8 cellular contexts compared by ENCODE assay signal in the genomic region with DNA sequence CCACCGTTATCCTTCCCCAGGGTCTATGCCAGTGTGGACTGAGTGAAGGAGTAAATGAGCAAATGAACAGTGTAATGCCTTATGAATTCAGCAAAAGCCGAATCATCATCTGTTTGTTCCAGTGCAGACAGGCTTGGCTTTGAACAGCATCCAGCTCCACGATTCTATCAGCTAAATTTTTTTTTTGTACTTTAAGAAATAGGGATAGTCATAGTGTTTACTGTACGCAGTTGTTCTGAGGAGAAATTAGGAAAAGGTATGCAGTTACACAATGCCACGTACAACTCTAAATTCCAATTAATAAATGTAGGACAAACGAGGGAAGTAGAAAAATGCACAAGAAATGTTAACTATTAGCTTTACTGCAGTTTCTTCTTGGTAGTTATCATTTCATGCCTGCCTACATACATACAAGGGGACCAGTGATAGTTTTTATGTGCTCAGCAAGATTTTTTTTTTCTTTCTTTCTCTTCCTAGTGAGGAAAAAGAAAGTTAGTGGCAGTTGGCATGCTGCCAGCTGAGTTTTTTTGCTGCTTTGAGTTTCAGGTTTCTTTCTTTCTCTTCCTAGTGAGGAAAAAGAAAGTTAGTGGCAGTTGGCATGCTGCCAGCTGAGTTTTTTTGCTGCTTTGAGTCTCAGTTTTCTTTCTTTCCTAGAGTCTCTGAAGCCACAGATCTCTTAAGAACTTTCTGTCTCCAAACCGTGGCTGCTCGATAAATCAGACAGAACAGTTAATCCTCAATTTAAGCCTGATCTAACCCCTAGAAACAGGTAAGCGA. TPM values are rescaled to one million over a fixed set of nuclear protein-coding genes. Genes with fewer than 3 reads are reported as not detected.
DNase-seq lines count a peak whose midpoint lies in the region; ATAC-seq, FAIRE-seq and TF ChIP-seq lines count a peak whose summit lies in the region.

A gene (plus strand): TSS at position 646 of the 777 bp plus-strand sequence. CDS start 7,468 bp downstream, outside the sequence.

- intact Hi-C loops in ascending aorta (cut with DNase I) (no loop called here), kidney (cut with DNase I) (no loop called here)

- H3K4me3 ChIP-seq in GM12865 (ENCODE audit: low read depth, low read length) (peak within 1 kb of the TSS; percentile 98), ascending aorta (peak within 1 kb of the TSS; percentile 46 to 58), kidney (ENCODE audit: low read length in 2 of 2) (peak within 1 kb of the TSS; percentile 59 to 69)

- H3K4me1 ChIP-seq in ascending aorta, result peaks cover 0 to 3% of the 10 kb centered on the region in 2 donors
- H3K4me1 ChIP-seq in kidney (ENCODE audit: control insufficient read depth in 1 of 2, insufficient read depth in 1 of 2, low read depth in 1 of 2, low read length in 2 of 2), result peaks cover 2 to 5% of the 10 kb centered on the region in 2 donors

- peak; percentile 86 for DNase-seq in GM12865 (ENCODE audit: low read depth)
- DNase-seq in ascending aorta (ENCODE audit: low spot score in 2 of 2), result peak in 1 of 2 donors; percentile 67
- DNase-seq in kidney, result no peak
- peak; percentile 59 to 82 for DNase-seq in stimulated activated CD4-positive, alpha-beta T cell treated with anti-CD3 and anti-CD28 coated beads, Interleukin-4, amount 100 ng/mL, for 4 hours
- no peak for DNase-seq in C1 segment of cervical spinal cord (lab: John Stamatoyannopoulos, UW)
- no peak for DNase-seq in HPDE6-E6E7 (ENCODE audit: extremely low spot score)

- H3K27ac ChIP-seq in ascending aorta (peak within 1 kb of the TSS; percentile 74 to 76), kidney (ENCODE audit: low read depth in 2 of 2, low read length in 2 of 2) (peak within 1 kb of the TSS; percentile 56 to 69)

- peak; percentile 36 for ATAC-seq in HG02798 (IDR thresholded peaks at IDR 0.05; ENCODE audit: poor library complexity, unreplicated experiment)
- peak; percentile 65 for ATAC-seq in SK-N-SH treated with all-trans-retinoic acid at 6 μM for 48 hours

- H3K36me3 ChIP-seq in ascending aorta, result no peaks in the 10 kb centered on the region
- no peaks in the 10 kb centered on the region for H3K36me3 ChIP-seq in kidney (ENCODE audit: control insufficient read depth in 1 of 2, insufficient read depth in 2 of 2, low read length in 2 of 2)

- no peaks in the 10 kb centered on the region for H3K27me3 ChIP-seq in ascending aorta

- FAIRE-seq in kidney (lab: Jason Lieb, UNC), result peak; percentile 78

- TF ChIP-seq CTCF in GM12865 (IDR thresholded peaks at IDR 0.05; ENCODE audit: insufficient read depth, low read depth, low read length, missing control alignments) (no peak), ascending aorta (IDR thresholded peaks at IDR 0.05) (no peak), kidney (IDR thresholded peaks at IDR 0.05; ENCODE audit: borderline replicate concordance, extremely low read depth, insufficient read depth) (no peak)

- H3K9ac ChIP-seq in kidney (ENCODE audit: low read length in 2 of 2), result peak within 1 kb of the TSS in 1 of 2 donors; percentile 65

- no peaks in the 10 kb centered on the region for H3K9me3 ChIP-seq in ascending aorta
- H3K9me3 ChIP-seq in kidney (ENCODE audit: control insufficient read depth in 1 of 2, low read length in 2 of 2), result no peaks in the 10 kb centered on the region

TF ChIP-seq in SK-N-SH treated with all-trans-retinoic acid at 6 μM for 48 hours, 23 proteins besides CTCF, POLR2A, EP300 and RAD21:
- TF ChIP-seq, protein P1, sequence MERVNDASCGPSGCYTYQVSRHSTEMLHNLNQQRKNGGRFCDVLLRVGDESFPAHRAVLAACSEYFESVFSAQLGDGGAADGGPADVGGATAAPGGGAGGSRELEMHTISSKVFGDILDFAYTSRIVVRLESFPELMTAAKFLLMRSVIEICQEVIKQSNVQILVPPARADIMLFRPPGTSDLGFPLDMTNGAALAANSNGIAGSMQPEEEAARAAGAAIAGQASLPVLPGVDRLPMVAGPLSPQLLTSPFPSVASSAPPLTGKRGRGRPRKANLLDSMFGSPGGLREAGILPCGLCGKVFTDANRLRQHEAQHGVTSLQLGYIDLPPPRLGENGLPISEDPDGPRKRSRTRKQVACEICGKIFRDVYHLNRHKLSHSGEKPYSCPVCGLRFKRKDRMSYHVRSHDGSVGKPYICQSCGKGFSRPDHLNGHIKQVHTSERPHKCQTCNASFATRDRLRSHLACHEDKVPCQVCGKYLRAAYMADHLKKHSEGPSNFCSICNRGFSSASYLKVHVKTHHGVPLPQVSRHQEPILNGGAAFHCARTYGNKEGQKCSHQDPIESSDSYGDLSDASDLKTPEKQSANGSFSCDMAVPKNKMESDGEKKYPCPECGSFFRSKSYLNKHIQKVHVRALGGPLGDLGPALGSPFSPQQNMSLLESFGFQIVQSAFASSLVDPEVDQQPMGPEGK (CRISPR knock-in tag; IDR thresholded peaks at IDR 0.05; ENCODE audit: borderline replicate concordance), result no peak
- TF ChIP-seq GLIS3 (CRISPR knock-in tag; IDR thresholded peaks at IDR 0.05) (no peak), ZNF565 (CRISPR knock-in tag; conservative IDR thresholded peaks at IDR 0.05; ENCODE audit: low read depth) (no peak), TCF4 (CRISPR knock-in tag; IDR thresholded peaks at IDR 0.05; ENCODE audit: borderline replicate concordance) (no peak), BACH2 (CRISPR knock-in tag; IDR thresholded peaks at IDR 0.05; ENCODE audit: borderline replicate concordance) (no peak)
- TF ChIP-seq, protein P2, sequence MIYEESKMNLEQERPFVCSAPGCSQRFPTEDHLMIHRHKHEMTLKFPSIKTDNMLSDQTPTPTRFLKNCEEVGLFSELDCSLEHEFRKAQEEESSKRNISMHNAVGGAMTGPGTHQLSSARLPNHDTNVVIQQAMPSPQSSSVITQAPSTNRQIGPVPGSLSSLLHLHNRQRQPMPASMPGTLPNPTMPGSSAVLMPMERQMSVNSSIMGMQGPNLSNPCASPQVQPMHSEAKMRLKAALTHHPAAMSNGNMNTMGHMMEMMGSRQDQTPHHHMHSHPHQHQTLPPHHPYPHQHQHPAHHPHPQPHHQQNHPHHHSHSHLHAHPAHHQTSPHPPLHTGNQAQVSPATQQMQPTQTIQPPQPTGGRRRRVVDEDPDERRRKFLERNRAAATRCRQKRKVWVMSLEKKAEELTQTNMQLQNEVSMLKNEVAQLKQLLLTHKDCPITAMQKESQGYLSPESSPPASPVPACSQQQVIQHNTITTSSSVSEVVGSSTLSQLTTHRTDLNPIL (CRISPR knock-in tag; IDR thresholded peaks at IDR 0.05; ENCODE audit: low read depth), result no peak
- TF ChIP-seq, protein P3, sequence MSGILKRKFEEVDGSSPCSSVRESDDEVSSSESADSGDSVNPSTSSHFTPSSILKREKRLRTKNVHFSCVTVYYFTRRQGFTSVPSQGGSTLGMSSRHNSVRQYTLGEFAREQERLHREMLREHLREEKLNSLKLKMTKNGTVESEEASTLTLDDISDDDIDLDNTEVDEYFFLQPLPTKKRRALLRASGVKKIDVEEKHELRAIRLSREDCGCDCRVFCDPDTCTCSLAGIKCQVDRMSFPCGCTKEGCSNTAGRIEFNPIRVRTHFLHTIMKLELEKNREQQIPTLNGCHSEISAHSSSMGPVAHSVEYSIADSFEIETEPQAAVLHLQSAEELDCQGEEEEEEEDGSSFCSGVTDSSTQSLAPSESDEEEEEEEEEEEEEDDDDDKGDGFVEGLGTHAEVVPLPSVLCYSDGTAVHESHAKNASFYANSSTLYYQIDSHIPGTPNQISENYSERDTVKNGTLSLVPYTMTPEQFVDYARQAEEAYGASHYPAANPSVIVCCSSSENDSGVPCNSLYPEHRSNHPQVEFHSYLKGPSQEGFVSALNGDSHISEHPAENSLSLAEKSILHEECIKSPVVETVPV (CRISPR knock-in tag; IDR thresholded peaks at IDR 0.05), result no peak
TF ChIP-seq in SK-N-SH treated with all-trans-retinoic acid at 6 μM for 48 hours: peak in this region for 0.

RNA-seq across cellular contexts. Expression of the gene that starts here (rescaled TPM):
- total RNA-seq in ascending aorta (19.5 TPM), kidney (20.6 TPM)
- 5.7 TPM for polyA plus RNA-seq in kidney (ENCODE audit: insufficient read depth, low read depth, low replicate concordance)

Comparison
In these comparisons a context has a peak if more than half of its experiments do, and no peak if none do; other contexts are left out.
1. DNase-seq: peak in GM12865 (single experiment) and stimulated activated CD4-positive, alpha-beta T cell treated with anti-CD3 and anti-CD28 coated beads, Interleukin-4, amount 100 ng/mL, for 4 hours (2 of 2); none in kidney (single experiment), C1 segment of cervical spinal cord (0 of 14) and HPDE6-E6E7 (single experiment).
2. Peak in every context shown above with its lines, with median percentiles within 50 percentile points of each other: H3K4me3 ChIP-seq.